ENCODE assay signal across 20 cellular contexts in the genomic region with DNA sequence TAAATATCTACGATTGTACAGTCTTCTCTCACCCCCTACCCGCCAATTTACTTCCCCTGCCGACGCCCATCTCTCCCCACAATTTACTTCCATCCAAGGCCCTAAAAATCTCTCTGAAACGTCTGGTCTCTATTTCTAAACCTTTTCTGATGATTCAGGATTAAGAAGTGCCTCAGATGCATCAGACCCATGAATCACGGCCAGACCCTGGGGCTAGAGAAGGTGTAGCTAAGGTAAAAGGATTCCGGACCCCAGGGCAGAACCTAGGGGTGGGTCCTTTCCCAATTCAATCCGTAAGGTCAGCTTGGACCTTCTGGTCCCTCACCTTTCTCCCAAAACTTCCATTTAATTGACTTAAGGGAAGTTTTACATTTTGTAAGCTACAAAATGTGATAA. TPM values are rescaled to one million over a fixed set of nuclear protein-coding genes. Genes with fewer than 3 reads are reported as not detected.
A peak's percentile ranks its signal among the peaks of the same experiment; 100 is the strongest.
DNase-seq lines count a peak whose midpoint lies in the region; ATAC-seq and TF ChIP-seq lines count a peak whose summit lies in the region.
"Had no signal": no experiment of that assay in that cellular context is flagged by ENCODE, and none has a peak within 500 bp of the region (broad histone marks: within the 10 kb centered on the region; RNA-seq: fewer than 3 reads in every experiment).

No MANE protein-coding gene starts in this region.

- DNase-seq in heart right ventricle (no peak), cardiac septum (ENCODE audit: low spot score) (no peak), dorsolateral prefrontal cortex (no peak), neural progenitor cell (ENCODE audit: low spot score) (no peak), transverse colon (no peak), NCI-H2081 (lab: John Stamatoyannopoulos, UW) (no peak), GF-D8 (lab: John Stamatoyannopoulos, UW) (no peak)
- DNase-seq: activated CD4-positive, alpha-beta T cell treated with anti-CD3 and anti-CD28 coated beads, Interleukin-2, amount 50 U/mL, for 1 hour; activated naive CD4-positive, alpha-beta T cell treated with anti-CD3 and anti-CD28 coated beads for 36 hours; activated T-cell treated with anti-CD3 and anti-CD28 coated beads for 4 hours; GOT3; lower lobe of right lung; naive B cell; NCI-H1436 treated with DMSO at 0.1 percent for 48 hours; NCI-H345; posterior cingulate gyrus; SW 1271; trophoblast cell had no signal

- TF ChIP-seq POLR2A in transverse colon (IDR thresholded peaks at IDR 0.05), result no peak

- H3K4me3 ChIP-seq in heart right ventricle (no peak overlapping the region), dorsolateral prefrontal cortex (no peak overlapping the region), neural progenitor cell (peak overlapping the region; percentile 14), transverse colon (no peak overlapping the region)
- H3K4me3 ChIP-seq: lower lobe of right lung had no signal

- peaks cover 41 to 93% (median 88%) of the 10 kb centered on the region in 9 donors for H3K4me1 ChIP-seq in heart right ventricle
- H3K4me1 ChIP-seq in neural progenitor cell, result peaks cover 56% of the 10 kb centered on the region
- H3K4me1 ChIP-seq in transverse colon, result peaks cover 36 to 54% (median 45%) of the 10 kb centered on the region in 4 donors

- H3K9me3 ChIP-seq in heart right ventricle (no peaks in the 10 kb centered on the region), neural progenitor cell (ENCODE audit: low read depth) (no peaks in the 10 kb centered on the region), transverse colon (no peaks in the 10 kb centered on the region)
- H3K9me3 ChIP-seq: lower lobe of right lung had no signal

- no peak for TF ChIP-seq CTCF in heart right ventricle (IDR thresholded peaks at IDR 0.05)
- TF ChIP-seq CTCF in dorsolateral prefrontal cortex (IDR thresholded peaks at IDR 0.05 in 54 of 56, conservative IDR thresholded peaks at IDR 0.05 in 2 of 56; ENCODE audit: low read depth in 1 of 56, partially characterized antibody in 56 of 56), result no peak
- no peak for TF ChIP-seq CTCF in neural progenitor cell (IDR thresholded peaks at IDR 0.05)
- TF ChIP-seq CTCF in transverse colon (IDR thresholded peaks at IDR 0.05), result no peak

- peaks cover 74% of the 10 kb centered on the region for H3F3A ChIP-seq in neural progenitor cell (ENCODE audit: low read depth)

- H3K4me3 Mint-ChIP-seq in neural progenitor cell, result no peak overlapping the region
- H3K4me3 Mint-ChIP-seq: activated naive CD4-positive, alpha-beta T cell treated with anti-CD3 and anti-CD28 coated beads for 36 hours; dendritic cell treated with granulocyte-macrophage colony-stimulating factor and Interleukin-4, amounts not matched to agents 40 ng/mL and 50 ng/mL, for 4 days; naive B cell had no signal

- no peaks in the 10 kb centered on the region for H3K9me3 Mint-ChIP-seq in neural progenitor cell
- H3K9me3 Mint-ChIP-seq: activated naive CD4-positive, alpha-beta T cell treated with anti-CD3 and anti-CD28 coated beads for 36 hours; dendritic cell treated with granulocyte-macrophage colony-stimulating factor and Interleukin-4, amounts not matched to agents 40 ng/mL and 50 ng/mL, for 4 days; naive B cell had no signal

- no peak overlapping the region for H2AFZ ChIP-seq in neural progenitor cell (replicated peaks)

- H3K27me3 Mint-ChIP-seq in neural progenitor cell (ENCODE audit: insufficient read depth, low read depth), result no peaks in the 10 kb centered on the region
- H3K27me3 Mint-ChIP-seq: dendritic cell treated with granulocyte-macrophage colony-stimulating factor and Interleukin-4, amounts not matched to agents 40 ng/mL and 50 ng/mL, for 4 days; naive B cell had no signal

- in situ Hi-C loops in transverse colon (cut with MboI; ENCODE audit: low pct_ligation_motif_present in 1 of 4, low pct_unique_long_range_greater_than_20kb in 1 of 4, low sequenced_read_pairs in 3 of 4), result no loop called here

- no peak for TF ChIP-seq EP300 in transverse colon (IDR thresholded peaks at IDR 0.05; ENCODE audit: low read depth)

- WGBS in heart right ventricle, 2 donors, result 62 to 65% methylated on average over 8 of the region's 8 CpGs
- WGBS in transverse colon (ENCODE audit: low coverage in 1 of 2), 2 donors, result 83 to 87% methylated on average over 1 to 8 of the region's 8 CpGs

- intact Hi-C loops in heart right ventricle (cut with DNase I) (loop anchor here in 5 of 10 donors (2.0 to 5.0 kb wide), 4 partner anchors 38 to 44 kb away; no protein-coding TSS in a partner anchor), cardiac septum (cut with DNase I) (no loop called here), dorsolateral prefrontal cortex (cut with DNase I) (loop anchor here (5.0 kb wide), 2 partner anchors 37 to 48 kb away; a partner anchor contains a TSS), transverse colon (cut with DNase I; ENCODE audit: low total_unique reads) (no loop called here)

- no peak overlapping the region for H3K9ac ChIP-seq in neural progenitor cell

- peak overlapping the region; percentile 6 for H3K27ac Mint-ChIP-seq in neural progenitor cell
- H3K27ac Mint-ChIP-seq: activated naive CD4-positive, alpha-beta T cell treated with anti-CD3 and anti-CD28 coated beads for 36 hours; dendritic cell treated with granulocyte-macrophage colony-stimulating factor and Interleukin-4, amounts not matched to agents 40 ng/mL and 50 ng/mL, for 4 days; naive B cell had no signal

- no peaks in the 10 kb centered on the region for H3K27me3 ChIP-seq in heart right ventricle
- H3K27me3 ChIP-seq in dorsolateral prefrontal cortex, result no peaks in the 10 kb centered on the region
- no peaks in the 10 kb centered on the region for H3K27me3 ChIP-seq in neural progenitor cell
- no peaks in the 10 kb centered on the region for H3K27me3 ChIP-seq in transverse colon

- H3K27ac ChIP-seq in heart right ventricle, result peak overlapping the region in 9 of 10 donors; percentile 66 to 92 (median 74)
- peak overlapping the region in 55 of 59 donors; percentile 8 to 91 (median 81) for H3K27ac ChIP-seq in dorsolateral prefrontal cortex
- peak overlapping the region; percentile 78 for H3K27ac ChIP-seq in neural progenitor cell
- peak overlapping the region; percentile 68 to 77 (median 76) for H3K27ac ChIP-seq in transverse colon
- H3K27ac ChIP-seq: lower lobe of right lung had no signal

- H3K4me1 Mint-ChIP-seq in neural progenitor cell, result peaks cover 64% of the 10 kb centered on the region

- H3K4me2 ChIP-seq in neural progenitor cell, result peak overlapping the region; percentile 57

- ATAC-seq in heart right ventricle (no peak), GM18867 (IDR thresholded peaks at IDR 0.05; ENCODE audit: unreplicated experiment) (no peak)
- ATAC-seq: lower lobe of right lung had no signal

- H3K36me3 ChIP-seq in heart right ventricle (peaks cover 0 to 23% (median 0%) of the 10 kb centered on the region in 9 donors), neural progenitor cell (peaks cover 29% of the 10 kb centered on the region), transverse colon (no peaks in the 10 kb centered on the region)

- peaks cover 100% of the 10 kb centered on the region for H4K20me1 ChIP-seq in neural progenitor cell (ENCODE audit: low read depth)

- peaks cover 100% of the 10 kb centered on the region for H3K79me2 ChIP-seq in neural progenitor cell (ENCODE audit: low read depth)

- H3K36me3 Mint-ChIP-seq in neural progenitor cell, result peaks cover 39% of the 10 kb centered on the region
- H3K36me3 Mint-ChIP-seq: naive B cell had no signal

RNA-seq across cellular contexts. Expression of a gene that starts 46.4 kb away (rescaled TPM):
- total RNA-seq in heart right ventricle, result 100 to 1,000 TPM in 3 of 10 donors, 10 to 100 TPM in 7; 71.9 to 109 (median 95.2) TPM
- polyA plus RNA-seq in heart right ventricle, result 10 to 100 TPM; 23.8 to 33.8 TPM
- total RNA-seq in cardiac septum, result 77.1 TPM
- 100 to 1,000 TPM in 86 of 120 experiments, 10 to 100 TPM in 34; 65.6 to 291 (median 118) TPM for total RNA-seq in dorsolateral prefrontal cortex
- total RNA-seq in neural progenitor cell (ENCODE audit: low replicate concordance), result 169 and 184 TPM in 2 replicates
- total RNA-seq in transverse colon, result 10 to 100 TPM; 67.2 to 87.6 (median 79.3) TPM

Comparison
In these comparisons a context has a peak if more than half of its experiments do, and no peak if none do; other contexts are left out.
1. intact Hi-C loops: an anchor here in dorsolateral prefrontal cortex (5.0 kb wide); none called in cardiac septum and transverse colon.